9 cellular contexts compared by ENCODE assay signal in genomic region chr15:84826369-84826823, GRCh38. TPM values are rescaled to one million over a fixed set of nuclear protein-coding genes. Genes with fewer than 3 reads are reported as not detected.
DNase-seq lines count a peak whose midpoint lies in the region; ATAC-seq, FAIRE-seq and TF ChIP-seq lines count a peak whose summit lies in the region.
"Had no signal": no experiment of that assay in that cellular context is flagged by ENCODE, and none has a peak within 500 bp of the region (broad histone marks: within the 10 kb centered on the region; RNA-seq: fewer than 3 reads in every experiment).

No MANE protein-coding gene starts in this region.

- no peak overlapping the region for H3K4me3 ChIP-seq in AG04450 (ENCODE audit: low read depth, low read length)
- no peak overlapping the region for H3K4me3 ChIP-seq in keratinocyte (ENCODE audit: control insufficient read depth in 2 of 3, extremely low read depth in 1 of 3, insufficient read depth in 2 of 3, low read depth in 1 of 3, low read length in 3 of 3)

- DNase-seq in AG04450 (ENCODE audit: low read depth, low spot score) (no peak), GM13976 (ENCODE audit: low spot score) (peak; percentile 57), SW480 (ENCODE audit: low spot score) (peak; percentile 42), keratinocyte (ENCODE audit: low read depth, low spot score) (no peak), CD1c-positive myeloid dendritic cell (ENCODE audit: extremely low spot score) (no peak), LoVo (ENCODE audit: low spot score) (no peak)
- DNase-seq: stimulated activated CD4-positive, alpha-beta T cell treated with anti-CD3 and anti-CD28 coated beads, Interleukin-12 subunit alpha, Interleukin-12 subunit beta, amount 100 ng/mL, for 4 hours had no signal

- H3K4me2 ChIP-seq in keratinocyte (ENCODE audit: control insufficient read depth, extremely low read depth, insufficient read depth, low read depth, low read length), result no peak overlapping the region

- dilution Hi-C loops in keratinocyte (cut with MboI; ENCODE audit: extremely low pct_ligation_motif_present, low sequenced_read_pairs), result no loop called here

- no peaks in the 10 kb centered on the region for H3K4me1 ChIP-seq in keratinocyte (ENCODE audit: control insufficient read depth, extremely low read depth, insufficient read depth, low read length)

- H3K36me3 ChIP-seq in keratinocyte (ENCODE audit: control insufficient read depth in 2 of 2, extremely low read depth in 1 of 2, insufficient read depth in 2 of 2, low read length in 2 of 2), result no peaks in the 10 kb centered on the region

- no peak for FAIRE-seq in keratinocyte (lab: Jason Lieb, UNC)

- no peak overlapping the region for H3K9ac ChIP-seq in keratinocyte (ENCODE audit: control insufficient read depth, extremely low read depth, insufficient read depth, low read length)

- no peak for ATAC-seq in HG03139 (IDR thresholded peaks at IDR 0.05; ENCODE audit: unreplicated experiment)
- ATAC-seq in GM18505 (IDR thresholded peaks at IDR 0.05; ENCODE audit: unreplicated experiment), result no peak

- H4K20me1 ChIP-seq in keratinocyte (ENCODE audit: control insufficient read depth, extremely low read depth, insufficient read depth, low read length), result no peaks in the 10 kb centered on the region

- in situ Hi-C loops in GM13976 (cut with MboI; ENCODE audit: low sequenced_read_pairs, unreplicated experiment), result loop anchor here (25.0 kb wide), 1 partner anchor 111 kb away; no protein-coding TSS in a partner anchor

- TF ChIP-seq CTCF in AG04450 (IDR thresholded peaks at IDR 0.05; ENCODE audit: low read depth, low read length), result 0 out of 2 replicates have a peak, but pooled peaks have one; percentile 20
- peak; percentile 14 for TF ChIP-seq CTCF in GM13976 (IDR thresholded peaks at IDR 0.05; ENCODE audit: borderline replicate concordance, control extremely low read depth, extremely low read depth, insufficient read depth, missing control alignments)
- peak; percentile 54 to 88 (median 66) for TF ChIP-seq CTCF in keratinocyte (optimal IDR thresholded peaks at IDR 0.05 in 1 of 3, IDR thresholded peaks at IDR 0.05 in 1 of 3, conservative IDR thresholded peaks at IDR 0.05 in 1 of 3; ENCODE audit: extremely low read depth in 1 of 3, insufficient read depth in 2 of 3, low read length in 3 of 3)

- H3K27ac ChIP-seq in AG04450 (ENCODE audit: low read depth, low read length), result no peak overlapping the region
- H3K27ac ChIP-seq in keratinocyte (ENCODE audit: control insufficient read depth, insufficient read depth, low read length), result no peak overlapping the region

- H3K9me3 ChIP-seq in AG04450 (ENCODE audit: control insufficient read depth, insufficient read depth, low read length) (no peaks in the 10 kb centered on the region), keratinocyte (ENCODE audit: control insufficient read depth, low read depth, low read length) (no peaks in the 10 kb centered on the region)

- POLR2A ChIA-PET in AG04450 (lab: Yijun Ruan, JAX), result no interaction called here

- CTCF ChIA-PET in AG04450 (lab: Charles Lee), result no interaction called here

- H3K27me3 ChIP-seq in AG04450 (ENCODE audit: control insufficient read depth, insufficient read depth, low read length) (peaks cover 21% of the 10 kb centered on the region), keratinocyte (ENCODE audit: control insufficient read depth, extremely low read depth, insufficient read depth, low read length) (peaks cover 3% of the 10 kb centered on the region)

- H2AFZ ChIP-seq in keratinocyte (ENCODE audit: control insufficient read depth, low read length), result no peak overlapping the region

- H3K79me2 ChIP-seq in keratinocyte (ENCODE audit: control insufficient read depth, insufficient read depth, low read length), result no peaks in the 10 kb centered on the region

- no peak for TF ChIP-seq POLR2A in GM18505 (IDR thresholded peaks at IDR 0.05; ENCODE audit: borderline replicate concordance, extremely low read depth, insufficient read depth, insufficient read length)

- no peaks in the 10 kb centered on the region for H3K9me1 ChIP-seq in keratinocyte (ENCODE audit: control insufficient read depth, extremely low read depth, insufficient read depth, low read length)

RNA-seq across cellular contexts. Expression of gene ALPK3, which starts 9.2 kb away (rescaled TPM):
- polyA plus RNA-seq in AG04450 (2011; rRNA removed) (0.04 and 0.09 TPM in 2 replicates), keratinocyte (0.07 to 0.33 TPM (median 0.07 TPM) in 3 replicates)
- 0.09 and 0.13 TPM in 2 replicates for polyA minus RNA-seq in AG04450 (2011; rRNA and poly(A)+ RNA removed)
- 0.19 TPM for polyA plus RNA-seq in keratinocyte (2011; ENCODE audit: low read depth)
- polyA plus RNA-seq in keratinocyte (2011; cell fraction: cytosol; rRNA removed), result 0.05 and 0.07 TPM in 2 replicates
- polyA plus RNA-seq in keratinocyte (2011; cell fraction: nucleus; rRNA removed), result 1.3 and 1.6 TPM in 2 replicates
- polyA plus RNA-seq in keratinocyte (2012; ENCODE audit: low replicate concordance), result 0.30 and 0.40 TPM in 2 replicates
- polyA minus RNA-seq in keratinocyte, result 0.32 to 0.43 TPM in 2 of 3 replicates, not detected in the other
- not detected for polyA minus RNA-seq in keratinocyte (2011; cell fraction: cytosol; rRNA and poly(A)+ RNA removed)
- polyA minus RNA-seq in keratinocyte (2011; cell fraction: nucleus; rRNA and poly(A)+ RNA removed), result 0.63 and 1.4 TPM in 2 replicates

RNA-seq across cellular contexts. Expression of gene SLC28A1, which starts 58.1 kb away (rescaled TPM):
- polyA plus RNA-seq in AG04450 (2011; rRNA removed) (not detected in 2 replicates), keratinocyte (not detected in 3 replicates)
- polyA minus RNA-seq in AG04450 (2011; rRNA and poly(A)+ RNA removed), result not detected in 2 replicates
- not detected for polyA plus RNA-seq in keratinocyte (2011; ENCODE audit: low read depth)
- polyA plus RNA-seq in keratinocyte (2011; cell fraction: cytosol; rRNA removed), result not detected in 2 replicates
- not detected in 2 replicates for polyA plus RNA-seq in keratinocyte (2011; cell fraction: nucleus; rRNA removed)
- not detected in 2 replicates for polyA plus RNA-seq in keratinocyte (2012; ENCODE audit: low replicate concordance)
- polyA minus RNA-seq in keratinocyte, result not detected in 3 replicates
- polyA minus RNA-seq in keratinocyte (2011; cell fraction: cytosol; rRNA and poly(A)+ RNA removed), result not detected
- polyA minus RNA-seq in keratinocyte (2011; cell fraction: nucleus; rRNA and poly(A)+ RNA removed), result not detected in 2 replicates

Comparison
In these comparisons a context has a peak if more than half of its experiments do, and no peak if none do; other contexts are left out.
1. DNase-seq: peak in GM13976 (single experiment) and SW480 (single experiment); none in AG04450 (single experiment), keratinocyte (single experiment), CD1c-positive myeloid dendritic cell (single experiment) and LoVo (single experiment).
2. CTCF ChIP-seq: peak in every context shown above with its lines; median percentile 66 in keratinocyte; 20 in AG04450; 14 in GM13976.